ENCODE assay signal across 23 cellular contexts in the genomic region with DNA sequence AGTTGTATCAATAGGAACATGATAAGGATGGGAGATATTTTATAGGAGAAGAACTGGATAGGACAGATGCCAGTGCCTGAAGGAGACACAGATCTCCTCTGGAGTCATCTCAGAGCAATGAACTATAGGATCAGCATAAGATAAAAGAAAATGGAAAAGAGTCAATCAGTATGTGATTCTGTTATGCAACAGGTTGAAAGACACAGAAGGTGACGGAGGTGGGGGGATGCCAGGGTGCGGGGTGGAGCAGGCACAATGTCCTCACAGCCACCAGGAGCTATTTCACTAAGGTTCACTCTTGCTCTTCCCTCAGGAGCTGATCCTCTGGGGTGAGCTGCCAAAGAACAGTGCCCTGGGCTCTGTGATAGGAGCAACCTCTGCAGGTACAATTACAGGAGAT.
"Had no signal": no experiment of that assay in that cellular context is flagged by ENCODE, and none has a peak within 500 bp of the region (broad histone marks: within the 10 kb centered on the region; RNA-seq: fewer than 3 reads in every experiment).

No MANE protein-coding gene starts in this region.

- DNase-seq: activated CD4-positive, alpha-beta T cell treated with anti-CD3 and anti-CD28 coated beads for 4 hours; activated CD8-positive, alpha-beta memory T cell treated with anti-CD3 and anti-CD28 coated beads, Interleukin-2, amount 50 U/mL, for 4 hours; activated CD8-positive, alpha-beta T cell treated with anti-CD3 and anti-CD28 coated beads for 36 hours; activated naive CD4-positive, alpha-beta T cell treated with anti-CD3 and anti-CD28 coated beads, Interleukin-2, amount 50 U/mL, for 16 hours; activated naive CD8-positive, alpha-beta T cell treated with anti-CD3 and anti-CD28 coated beads, Interleukin-2, amount 10 ng/mL, durations not matched to agents 7 days and 5 days; adrenal gland; anterior cingulate cortex; caudate nucleus; MG63; MV-4-11; NCI-H1105; NCI-H1436; NCI-H1694 treated with DMSO at 0.1 percent for 48 hours; NCI-H2029 treated with DMSO at 0.1 percent for 48 hours; NCI-H226; NCI-H526 treated with DMSO at 0.1 percent for 48 hours; Peyer's patch; Right ventricle myocardium superior; T-helper 17 cell; T-helper 9 cell had no signal

- H3K36me3 Mint-ChIP-seq: activated naive CD8-positive, alpha-beta T cell treated with anti-CD3 and anti-CD28 coated beads, Interleukin-2, amount 10 ng/mL, durations not matched to agents 7 days and 5 days had no signal

- H3K9me3 Mint-ChIP-seq: activated CD8-positive, alpha-beta T cell treated with anti-CD3 and anti-CD28 coated beads for 36 hours; activated naive CD8-positive, alpha-beta T cell treated with anti-CD3 and anti-CD28 coated beads, Interleukin-2, amount 10 ng/mL, durations not matched to agents 7 days and 5 days had no signal

- ATAC-seq: activated CD8-positive, alpha-beta T cell treated with anti-CD3 and anti-CD28 coated beads for 36 hours; T-helper 17 cell had no signal

- H3K4me3 ChIP-seq: adrenal gland, breast epithelium, MG63, Peyer's patch, SJSA1 had no signal

- H3K4me3 Mint-ChIP-seq: activated CD8-positive, alpha-beta T cell treated with anti-CD3 and anti-CD28 coated beads for 36 hours; activated naive CD8-positive, alpha-beta T cell treated with anti-CD3 and anti-CD28 coated beads, Interleukin-2, amount 10 ng/mL, durations not matched to agents 7 days and 5 days; T-helper 17 cell had no signal

- H3K27me3 Mint-ChIP-seq: activated CD8-positive, alpha-beta T cell treated with anti-CD3 and anti-CD28 coated beads for 36 hours; activated naive CD8-positive, alpha-beta T cell treated with anti-CD3 and anti-CD28 coated beads, Interleukin-2, amount 10 ng/mL, durations not matched to agents 7 days and 5 days; T-helper 17 cell had no signal

- H3K4me1 ChIP-seq: breast epithelium, Peyer's patch had no signal

- H3K27ac ChIP-seq: adrenal gland, breast epithelium, Peyer's patch, RWPE1, SJSA1 had no signal

- H3K36me3 ChIP-seq: adrenal gland, breast epithelium, MG63, Peyer's patch, SJSA1 had no signal

- H3K9me3 ChIP-seq: adrenal gland, breast epithelium, MG63, Peyer's patch, SJSA1 had no signal

- H3K4me1 Mint-ChIP-seq: activated naive CD8-positive, alpha-beta T cell treated with anti-CD3 and anti-CD28 coated beads, Interleukin-2, amount 10 ng/mL, durations not matched to agents 7 days and 5 days; T-helper 17 cell had no signal

- H3K27me3 ChIP-seq: adrenal gland, breast epithelium, MG63, Peyer's patch, SJSA1 had no signal

- H3K27ac Mint-ChIP-seq: activated CD8-positive, alpha-beta T cell treated with anti-CD3 and anti-CD28 coated beads for 36 hours; activated naive CD8-positive, alpha-beta T cell treated with anti-CD3 and anti-CD28 coated beads, Interleukin-2, amount 10 ng/mL, durations not matched to agents 7 days and 5 days; T-helper 17 cell had no signal
